8 cellular contexts compared by ENCODE assay signal in genomic region chr12:22529281-22530060, GRCh38. TPM values are rescaled to one million over a fixed set of nuclear protein-coding genes. Genes with fewer than 3 reads are reported as not detected.
DNase-seq lines count a peak whose midpoint lies in the region; ATAC-seq and TF ChIP-seq lines count a peak whose summit lies in the region.

No MANE protein-coding gene starts in this region.

- no peak overlapping the region for H3K27ac Mint-ChIP-seq in stimulated activated effector memory CD8-positive, alpha-beta T cell treated with anti-CD3 and anti-CD28 coated beads, Interleukin-12 subunit alpha, Interleukin-12 subunit beta, amount 100 ng/mL, for 72 hours

- H3K27me3 ChIP-seq in OCI-LY1 (ENCODE audit: insufficient read depth, low read length) = no peaks in the 10 kb centered on the region
- no peaks in the 10 kb centered on the region for H3K27me3 ChIP-seq in esophagus muscularis mucosa

- no peak overlapping the region for H2AFZ ChIP-seq in OCI-LY1 (ENCODE audit: low read length)

- no peaks in the 10 kb centered on the region for H3K79me2 ChIP-seq in OCI-LY1 (ENCODE audit: insufficient read depth, low read length)

- no peaks in the 10 kb centered on the region for H3K9me3 Mint-ChIP-seq in stimulated activated effector memory CD8-positive, alpha-beta T cell treated with anti-CD3 and anti-CD28 coated beads, Interleukin-12 subunit alpha, Interleukin-12 subunit beta, amount 100 ng/mL, for 72 hours

- H4K20me1 ChIP-seq in OCI-LY1 (ENCODE audit: insufficient read depth, low read length) = no peaks in the 10 kb centered on the region

- no peak overlapping the region for H3K4me3 ChIP-seq in OCI-LY1 (ENCODE audit: low read depth, low read length, poor library complexity, severe bottlenecking)
- no peak overlapping the region for H3K4me3 ChIP-seq in esophagus muscularis mucosa

- no peak for TF ChIP-seq EP300 in esophagus muscularis mucosa (IDR thresholded peaks at IDR 0.05)

- no peak overlapping the region for H3K4me2 ChIP-seq in OCI-LY1 (ENCODE audit: low read length)

- H3K36me3 Mint-ChIP-seq in stimulated activated effector memory CD8-positive, alpha-beta T cell treated with anti-CD3 and anti-CD28 coated beads, Interleukin-12 subunit alpha, Interleukin-12 subunit beta, amount 100 ng/mL, for 72 hours = peaks cover 67% of the 10 kb centered on the region

- no peak overlapping the region for H3K4me3 Mint-ChIP-seq in stimulated activated effector memory CD8-positive, alpha-beta T cell treated with anti-CD3 and anti-CD28 coated beads, Interleukin-12 subunit alpha, Interleukin-12 subunit beta, amount 100 ng/mL, for 72 hours

- peaks cover 51% of the 10 kb centered on the region for H3K36me3 ChIP-seq in OCI-LY1 (ENCODE audit: insufficient read depth, low read length)
- H3K36me3 ChIP-seq in esophagus muscularis mucosa = peaks cover 11 to 50% (median 35%) of the 10 kb centered on the region in 4 donors

- ATAC-seq in GM18868 (IDR thresholded peaks at IDR 0.05; ENCODE audit: unreplicated experiment) (peak; percentile 94), HG03175 (IDR thresholded peaks at IDR 0.05; ENCODE audit: unreplicated experiment) (peak; percentile 76)
- peak; percentile 85 for ATAC-seq in stimulated activated effector memory CD8-positive, alpha-beta T cell treated with anti-CD3 and anti-CD28 coated beads, Interleukin-12 subunit alpha, Interleukin-12 subunit beta, amount 100 ng/mL, for 72 hours

- H3K9me3 ChIP-seq in OCI-LY1 (ENCODE audit: low read length) = peaks cover 9% of the 10 kb centered on the region
- no peaks in the 10 kb centered on the region for H3K9me3 ChIP-seq in esophagus muscularis mucosa

- DNase-seq in D341Med (ENCODE audit: low spot score) (peak; percentile 34), esophagus muscularis mucosa (ENCODE audit: extremely low spot score) (no peak), epidermal melanocyte (ENCODE audit: insufficient read length, low spot score) (no peak)
- DNase-seq in stimulated activated effector memory CD8-positive, alpha-beta T cell treated with anti-CD3 and anti-CD28 coated beads, Interleukin-12 subunit alpha, Interleukin-12 subunit beta, amount 100 ng/mL, for 72 hours (ENCODE audit: low spot score in 2 of 2) = no peak
- DNase-seq in stimulated activated CD4-positive, alpha-beta T cell treated with anti-CD3 and anti-CD28 coated beads, Interleukin-4, amount 100 ng/mL, for 1 hour = no peak

- no peaks in the 10 kb centered on the region for H3K9me2 ChIP-seq in OCI-LY1 (ENCODE audit: low read depth, low read length)

- TF ChIP-seq POLR2A in esophagus muscularis mucosa (IDR thresholded peaks at IDR 0.05; ENCODE audit: low read depth) = no peak

- H3K4me1 ChIP-seq in OCI-LY1 (ENCODE audit: insufficient read depth, low read length, severe bottlenecking) (no peaks in the 10 kb centered on the region), esophagus muscularis mucosa (peaks cover 6 to 13% (median 9%) of the 10 kb centered on the region in 4 donors)

- no peaks in the 10 kb centered on the region for H3F3A ChIP-seq in OCI-LY1 (ENCODE audit: insufficient read depth, low read length)

- intact Hi-C loops in esophagus muscularis mucosa (cut with DNase I) = no loop called here

- peak; percentile 64 for TF ChIP-seq CTCF in OCI-LY1 (IDR thresholded peaks at IDR 0.05; ENCODE audit: low read length)
- TF ChIP-seq CTCF in esophagus muscularis mucosa (IDR thresholded peaks at IDR 0.05) = peak; percentile 28 to 52 (median 46)

- 87% methylated on average over 3 of the region's 3 CpGs for WGBS in esophagus muscularis mucosa

- no peak overlapping the region for H3K27ac ChIP-seq in OCI-LY1 (ENCODE audit: low read depth, low read length, poor library complexity, severe bottlenecking)
- no peak overlapping the region for H3K27ac ChIP-seq in esophagus muscularis mucosa (replicated peaks in 1 of 4)

- peaks cover 17% of the 10 kb centered on the region for H3K4me1 Mint-ChIP-seq in stimulated activated effector memory CD8-positive, alpha-beta T cell treated with anti-CD3 and anti-CD28 coated beads, Interleukin-12 subunit alpha, Interleukin-12 subunit beta, amount 100 ng/mL, for 72 hours

- no peak overlapping the region for H3K9ac ChIP-seq in OCI-LY1 (ENCODE audit: low read length)

RNA-seq across cellular contexts. Expression of gene C2CD5, which starts 14.9 kb away (rescaled TPM):
- 10 to 100 TPM; 15.2 to 33.2 (median 22.7) TPM for total RNA-seq in esophagus muscularis mucosa
